14 cellular contexts compared by ENCODE assay signal in genomic region chr3:24192004-24192403, GRCh38.
DNase-seq lines count a peak whose midpoint lies in the region; ATAC-seq lines count a peak whose summit lies in the region.
"Had no signal": no experiment of that assay in that cellular context is flagged by ENCODE, and none has a peak within 500 bp of the region (broad histone marks: within the 10 kb centered on the region; RNA-seq: fewer than 3 reads in every experiment).

No MANE protein-coding gene starts in this region.

- peak overlapping the region in 2 of 3 donors; percentile 28 to 39 for H3K9ac ChIP-seq in skeletal muscle tissue (ENCODE audit: low read depth in 1 of 3, low read length in 3 of 3)

- H3K4me1 ChIP-seq in skeletal muscle tissue (ENCODE audit: control insufficient read depth in 3 of 3, insufficient read depth in 3 of 3, low read length in 3 of 3): peaks cover 20 to 33% (median 28%) of the 10 kb centered on the region in 3 donors
- H3K4me1 ChIP-seq: A549, Caco-2, SJSA1 had no signal

- ATAC-seq in GM19455 (IDR thresholded peaks at IDR 0.05; ENCODE audit: unreplicated experiment) (no peak), GM19395 (IDR thresholded peaks at IDR 0.05; ENCODE audit: unreplicated experiment) (no peak)
- ATAC-seq: A549 had no signal

- H3K9me3 ChIP-seq in skeletal muscle tissue (ENCODE audit: control insufficient read depth in 3 of 3, low read length in 3 of 3): no peaks in the 10 kb centered on the region
- H3K9me3 ChIP-seq: A549, Caco-2, SJSA1 had no signal

- peak overlapping the region; percentile 2 for H3K27ac ChIP-seq in skeletal muscle tissue (ENCODE audit: low read depth, low read length)
- H3K27ac ChIP-seq: A549, SJSA1 had no signal

- DNase-seq in NCI-H510A treated with DMSO at 0.1 percent for 48 hours (lab: John Stamatoyannopoulos, UW) (peak; percentile 0), NCI-H510A (lab: John Stamatoyannopoulos, UW) (no peak), NCI-H128 (lab: John Stamatoyannopoulos, UW; ENCODE audit: unreplicated experiment) (peak; percentile 13), NCI-H82 treated with DMSO at 0.1 percent for 48 hours (lab: John Stamatoyannopoulos, UW; ENCODE audit: unreplicated experiment) (peak; percentile 59)
- no peak for DNase-seq in activated effector memory CD4-positive, alpha-beta T cell treated with Interleukin-2 at 50 U/mL for 16 hours
- DNase-seq: Caco-2, HCEC 1CT, NCI-H187 treated with DMSO at 0.1 percent for 48 hours, NCI-H226 had no signal

- H3K4me3 ChIP-seq in skeletal muscle tissue (ENCODE audit: low read length in 3 of 3): peak overlapping the region in 1 of 3 donors; percentile 10
- H3K4me3 ChIP-seq: A549, SJSA1 had no signal

- no peaks in the 10 kb centered on the region for H3K27me3 ChIP-seq in skeletal muscle tissue (ENCODE audit: control insufficient read depth in 3 of 3, insufficient read depth in 3 of 3, low read length in 3 of 3)
- H3K27me3 ChIP-seq: SJSA1 had no signal

- H3K36me3 ChIP-seq in skeletal muscle tissue (ENCODE audit: control insufficient read depth in 3 of 3, insufficient read depth in 3 of 3, low read length in 3 of 3): peaks cover 0 to 4% (median 0%) of the 10 kb centered on the region in 3 donors
- H3K36me3 ChIP-seq: SJSA1 had no signal

Comparison
In these comparisons a context has a peak if more than half of its experiments do, and no peak if none do; other contexts are left out.
1. DNase-seq: peak in NCI-H510A treated with DMSO at 0.1 percent for 48 hours (single experiment), NCI-H128 (single experiment) and NCI-H82 treated with DMSO at 0.1 percent for 48 hours (single experiment); none in NCI-H510A (single experiment) and activated effector memory CD4-positive, alpha-beta T cell treated with Interleukin-2 at 50 U/mL for 16 hours (single experiment).